ENCODE assay signal across 9 cellular contexts in genomic region chr4:81215219-81215892, GRCh38. TPM values are rescaled to one million over a fixed set of nuclear protein-coding genes. Genes with fewer than 3 reads are reported as not detected.
DNase-seq lines count a peak whose midpoint lies in the region; ATAC-seq and TF ChIP-seq lines count a peak whose summit lies in the region.
"Had no signal": no experiment of that assay in that cellular context is flagged by ENCODE, and none has a peak within 500 bp of the region (broad histone marks: within the 10 kb centered on the region; RNA-seq: fewer than 3 reads in every experiment).

PRKG2 (minus strand) TSS chr4:81215222; CDS start chr4:81205047, 10,175 bp downstream.

- no peaks in the 10 kb centered on the region for H3K36me3 Mint-ChIP-seq in T-helper 1 cell treated with Interleukin-12 subunit alpha and Interleukin-12 subunit beta and Interleukin-4 antibody, amounts not matched to agents 30 μg/mL and 1 μg/mL, for 36 hours (ENCODE audit: low read depth)

- ATAC-seq in HG03280 (IDR thresholded peaks at IDR 0.05; ENCODE audit: unreplicated experiment) (no peak), GM21737 (IDR thresholded peaks at IDR 0.05; ENCODE audit: unreplicated experiment) (no peak), HG02852 (IDR thresholded peaks at IDR 0.05; ENCODE audit: unreplicated experiment) (no peak)

- no peak within 1 kb of the TSS for H3K27ac Mint-ChIP-seq in T-helper 1 cell treated with Interleukin-12 subunit alpha and Interleukin-12 subunit beta and Interleukin-4 antibody, amounts not matched to agents 30 μg/mL and 1 μg/mL, for 36 hours

- H3K27me3 Mint-ChIP-seq in T-helper 1 cell treated with Interleukin-12 subunit alpha and Interleukin-12 subunit beta and Interleukin-4 antibody, amounts not matched to agents 30 μg/mL and 1 μg/mL, for 36 hours (ENCODE audit: low read depth) = peaks cover 38% of the 10 kb centered on the region

- no peaks in the 10 kb centered on the region for H3K27me3 ChIP-seq in testis

- H3K27ac ChIP-seq in testis = no peak within 1 kb of the TSS

- intact Hi-C loops in testis (cut with DNase I; ENCODE audit: low total_unique reads) = no loop called here

- H3K4me1 Mint-ChIP-seq in T-helper 1 cell treated with Interleukin-12 subunit alpha and Interleukin-12 subunit beta and Interleukin-4 antibody, amounts not matched to agents 30 μg/mL and 1 μg/mL, for 36 hours (ENCODE audit: low read depth) = peaks cover 1% of the 10 kb centered on the region

- DNase-seq in T-helper 1 cell = no peak
- peak; percentile 26 for DNase-seq in astrocyte of the hippocampus (ENCODE audit: low read depth, low spot score)
- peak; percentile 72 for DNase-seq in left kidney (ENCODE audit: low read depth, low spot score)
- DNase-seq in testis = peak; percentile 19
- DNase-seq: DND-41 had no signal

- H3K4me1 ChIP-seq in testis = no peaks in the 10 kb centered on the region

- H3K9me3 Mint-ChIP-seq in T-helper 1 cell treated with Interleukin-12 subunit alpha and Interleukin-12 subunit beta and Interleukin-4 antibody, amounts not matched to agents 30 μg/mL and 1 μg/mL, for 36 hours = no peaks in the 10 kb centered on the region

- WGBS in testis, 2 donors = 1 to 3% methylated on average over 29 of the region's 29 CpGs

- H3K9me3 ChIP-seq in testis = no peaks in the 10 kb centered on the region

- no peak for TF ChIP-seq POLR2A in testis (IDR thresholded peaks at IDR 0.05)

- TF ChIP-seq CTCF in testis (IDR thresholded peaks at IDR 0.05) = no peak

- no peaks in the 10 kb centered on the region for H3K36me3 ChIP-seq in testis (ENCODE audit: low read depth, missing control alignments)

- peak within 1 kb of the TSS; percentile 32 to 43 for H3K4me3 ChIP-seq in testis

- peak within 1 kb of the TSS; percentile 72 for H3K4me3 Mint-ChIP-seq in T-helper 1 cell treated with Interleukin-12 subunit alpha and Interleukin-12 subunit beta and Interleukin-4 antibody, amounts not matched to agents 30 μg/mL and 1 μg/mL, for 36 hours

RNA-seq across cellular contexts. Expression of gene PRKG2, which starts in this region (rescaled TPM):
- 1 to 10 TPM; 1.7 to 2.4 TPM for total RNA-seq in testis
- polyA plus RNA-seq in testis (ENCODE audit: insufficient read depth, low read depth, low replicate concordance) = 1.3 TPM

Comparison
In these comparisons a context has a peak if more than half of its experiments do, and no peak if none do; other contexts are left out.
1. DNase-seq: peak in astrocyte of the hippocampus (single experiment), left kidney (single experiment) and testis (single experiment); none in T-helper 1 cell (0 of 5).